Comparison of ENCODE assay signal across 14 cellular contexts in the genomic region with DNA sequence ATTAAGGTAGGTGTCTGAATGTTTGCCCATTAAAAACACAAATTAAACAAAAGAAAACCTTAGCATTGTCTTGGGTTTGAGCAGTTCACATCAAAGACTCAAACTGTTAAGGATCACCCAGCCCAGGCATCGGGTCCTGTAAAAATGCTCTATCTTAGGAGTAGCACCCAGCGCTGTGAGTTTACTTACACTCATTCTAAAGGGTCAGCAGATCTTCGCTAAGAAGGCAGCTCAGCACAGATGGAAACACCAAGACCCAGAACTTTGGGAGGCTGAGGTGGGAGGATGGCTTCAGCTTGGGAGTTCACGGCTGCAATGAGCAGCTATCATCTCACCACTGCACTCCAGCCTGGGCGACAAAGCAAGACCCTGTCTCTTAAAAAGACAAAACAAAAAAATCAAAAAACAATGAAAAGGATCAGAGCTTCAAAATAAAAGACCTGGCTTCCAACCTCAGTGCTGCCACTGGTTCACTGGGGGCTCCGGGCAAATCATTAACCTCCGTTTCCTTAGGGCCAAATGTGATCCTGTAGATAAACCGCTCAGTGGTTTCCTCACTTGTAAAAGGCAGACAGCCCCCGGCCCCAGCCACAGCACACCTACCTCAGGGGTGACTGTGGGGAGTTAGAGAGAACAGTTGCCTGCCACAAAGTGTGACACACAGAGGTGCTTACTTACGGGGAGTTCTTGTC. TPM values are rescaled to one million over a fixed set of nuclear protein-coding genes. Genes with fewer than 3 reads are reported as not detected.
DNase-seq lines count a peak whose midpoint lies in the region; ATAC-seq and TF ChIP-seq lines count a peak whose summit lies in the region.
"Had no signal": no experiment of that assay in that cellular context is flagged by ENCODE, and none has a peak within 500 bp of the region (broad histone marks: within the 10 kb centered on the region; RNA-seq: fewer than 3 reads in every experiment).

No MANE protein-coding gene starts in this region.

- no peak overlapping the region for H3K9ac ChIP-seq in SK-N-MC (ENCODE audit: insufficient read length)
- H3K9ac ChIP-seq in smooth muscle cell (ENCODE audit: low read depth): no peak overlapping the region
- H3K9ac ChIP-seq: KMS-11 had no signal

- H3K36me3 Mint-ChIP-seq in Calu3 (ENCODE audit: insufficient read depth, unreplicated experiment): peaks cover 78% of the 10 kb centered on the region
- peaks cover 47% of the 10 kb centered on the region for H3K36me3 Mint-ChIP-seq in activated naive CD8-positive, alpha-beta T cell treated with anti-CD3 and anti-CD28 coated beads for 36 hours
- peaks cover 33% of the 10 kb centered on the region for H3K36me3 Mint-ChIP-seq in natural killer cell treated with Interleukin-12 subunit alpha and Interleukin-12 subunit beta and Interleukin-15 and Interleukin-18, amount 100 ng/mL, for 72 hours

- H3K4me3 ChIP-seq in SK-N-MC: no peak overlapping the region
- H3K4me3 ChIP-seq in smooth muscle cell: no peak overlapping the region
- H3K4me3 ChIP-seq in H7 (ENCODE audit: insufficient read depth, low read depth, low read length): no peak overlapping the region
- H3K4me3 ChIP-seq: suprapubic skin had no signal

- H3K4me1 ChIP-seq in smooth muscle cell (ENCODE audit: low read depth): no peaks in the 10 kb centered on the region

- H3K27ac ChIP-seq in SK-N-MC (peak overlapping the region; percentile 72; the same call in 1 of the 2 replicates), smooth muscle cell (ENCODE audit: low read depth) (no peak overlapping the region)
- H3K27ac ChIP-seq: KMS-11, suprapubic skin had no signal

- H3K27me3 Mint-ChIP-seq in Calu3 (ENCODE audit: unreplicated experiment): no peaks in the 10 kb centered on the region
- no peaks in the 10 kb centered on the region for H3K27me3 Mint-ChIP-seq in activated naive CD8-positive, alpha-beta T cell treated with anti-CD3 and anti-CD28 coated beads for 36 hours
- H3K27me3 Mint-ChIP-seq in natural killer cell treated with Interleukin-12 subunit alpha and Interleukin-12 subunit beta and Interleukin-15 and Interleukin-18, amount 100 ng/mL, for 72 hours: no peaks in the 10 kb centered on the region

- ATAC-seq in natural killer cell treated with Interleukin-12 subunit alpha and Interleukin-12 subunit beta and Interleukin-15 and Interleukin-18, amount 100 ng/mL, for 72 hours: peak in 1 of 2 donors; percentile 57

- H3K4me1 Mint-ChIP-seq in Calu3 (ENCODE audit: low read depth, unreplicated experiment): peaks cover 23% of the 10 kb centered on the region
- peaks cover 24% of the 10 kb centered on the region for H3K4me1 Mint-ChIP-seq in activated naive CD8-positive, alpha-beta T cell treated with anti-CD3 and anti-CD28 coated beads for 36 hours
- peaks cover 15 to 18% of the 10 kb centered on the region in 2 donors for H3K4me1 Mint-ChIP-seq in natural killer cell treated with Interleukin-12 subunit alpha and Interleukin-12 subunit beta and Interleukin-15 and Interleukin-18, amount 100 ng/mL, for 72 hours (ENCODE audit: low read depth in 2 of 2)

- H3K4me2 ChIP-seq in smooth muscle cell: no peak overlapping the region
- H3K4me2 ChIP-seq: KMS-11 had no signal

- 90% methylated on average over 10 of the region's 10 CpGs for WGBS in smooth muscle cell (ENCODE audit: low lambda C conversion rate)

- no peak overlapping the region for H2AFZ ChIP-seq in smooth muscle cell (ENCODE audit: low read depth)

- H3K9me3 Mint-ChIP-seq in Calu3 (ENCODE audit: low read depth, unreplicated experiment): no peaks in the 10 kb centered on the region
- no peaks in the 10 kb centered on the region for H3K9me3 Mint-ChIP-seq in activated naive CD8-positive, alpha-beta T cell treated with anti-CD3 and anti-CD28 coated beads for 36 hours
- no peaks in the 10 kb centered on the region for H3K9me3 Mint-ChIP-seq in natural killer cell treated with Interleukin-12 subunit alpha and Interleukin-12 subunit beta and Interleukin-15 and Interleukin-18, amount 100 ng/mL, for 72 hours

- H3K79me2 ChIP-seq in smooth muscle cell (ENCODE audit: low read depth): no peaks in the 10 kb centered on the region

- H3K9me3 ChIP-seq in SK-N-MC (ENCODE audit: low read depth, low read length) (no peaks in the 10 kb centered on the region), smooth muscle cell (replicated peaks; ENCODE audit: low read depth) (no peaks in the 10 kb centered on the region)
- H3K9me3 ChIP-seq: suprapubic skin had no signal

- H3K36me3 ChIP-seq in SK-N-MC (ENCODE audit: insufficient read depth, low read length) (peaks cover 92% of the 10 kb centered on the region), smooth muscle cell (ENCODE audit: low read depth) (peaks cover 26% of the 10 kb centered on the region), H7 (replicated peaks; ENCODE audit: control insufficient read depth, insufficient read depth, low read length) (peaks cover 54% of the 10 kb centered on the region)

- TF ChIP-seq CTCF in Calu3 (IDR thresholded peaks at IDR 0.05; ENCODE audit: unreplicated experiment): no peak
- no peak for TF ChIP-seq CTCF in smooth muscle cell (IDR thresholded peaks at IDR 0.05; ENCODE audit: borderline replicate concordance, insufficient read depth, poor library complexity, severe bottlenecking)

- CTCF ChIA-PET in Calu3 (lab: Charles Lee): interaction anchor here (2.9 kb wide), 1 partner anchor 476 kb away, joined by 7 read pairs; no protein-coding TSS in a partner anchor

- no peaks in the 10 kb centered on the region for H3K27me3 ChIP-seq in smooth muscle cell (ENCODE audit: low read depth)
- no peaks in the 10 kb centered on the region for H3K27me3 ChIP-seq in H7 (ENCODE audit: control insufficient read depth, insufficient read depth, low read length)
- H3K27me3 ChIP-seq: suprapubic skin had no signal

- TSS peak; percentile 4 for BruUV-seq in Calu3 (replicated peaks; lab: Mats Ljungman, UMichigan)

- peak overlapping the region; percentile 33 for H3K27ac Mint-ChIP-seq in Calu3 (ENCODE audit: unreplicated experiment)
- peak overlapping the region; percentile 86 for H3K27ac Mint-ChIP-seq in activated naive CD8-positive, alpha-beta T cell treated with anti-CD3 and anti-CD28 coated beads for 36 hours
- peak overlapping the region; percentile 64 to 78 for H3K27ac Mint-ChIP-seq in natural killer cell treated with Interleukin-12 subunit alpha and Interleukin-12 subunit beta and Interleukin-15 and Interleukin-18, amount 100 ng/mL, for 72 hours

- H3K4me3 Mint-ChIP-seq in Calu3 (ENCODE audit: low read depth, unreplicated experiment): peak overlapping the region; percentile 17
- H3K4me3 Mint-ChIP-seq in activated naive CD8-positive, alpha-beta T cell treated with anti-CD3 and anti-CD28 coated beads for 36 hours: peak overlapping the region; percentile 32
- H3K4me3 Mint-ChIP-seq in natural killer cell treated with Interleukin-12 subunit alpha and Interleukin-12 subunit beta and Interleukin-15 and Interleukin-18, amount 100 ng/mL, for 72 hours: no peak overlapping the region

- no peaks in the 10 kb centered on the region for H3F3A ChIP-seq in smooth muscle cell (ENCODE audit: low read depth)

- intact Hi-C loops in Calu3 (cut with micrococcal nuclease; ENCODE audit: unreplicated experiment): no loop called here

- DNase-seq in Calu3 (no peak), SK-N-MC (ENCODE audit: low read depth, low spot score) (no peak), smooth muscle cell (lab: John Stamatoyannopoulos, UW; ENCODE audit: unreplicated experiment) (no peak), H7 (no peak), SW 1271 (lab: John Stamatoyannopoulos, UW) (no peak), occipital lobe (lab: John Stamatoyannopoulos, UW) (no peak)
- peak; percentile 40 for DNase-seq in activated naive CD8-positive, alpha-beta T cell treated with anti-CD3 and anti-CD28 coated beads for 36 hours
- peak; percentile 61 for DNase-seq in natural killer cell treated with Interleukin-12 subunit alpha and Interleukin-12 subunit beta and Interleukin-15 and Interleukin-18, amount 100 ng/mL, for 72 hours (ENCODE audit: low spot score)
- DNase-seq: DMS153, hippocampal formation, NCI-H226, SHP77 had no signal

- H4K20me1 ChIP-seq in smooth muscle cell (ENCODE audit: low read depth): peaks cover 27% of the 10 kb centered on the region

RNA-seq across cellular contexts. Expression of a gene that starts 11.1 kb away (rescaled TPM):
- total RNA-seq in Calu3 (2022): 36.1 and 37.7 TPM in 2 replicates
- 10 to 100 TPM; 23.4 to 27.7 TPM for total RNA-seq in activated naive CD8-positive, alpha-beta T cell treated with anti-CD3 and anti-CD28 coated beads for 36 hours
- 10 to 100 TPM; 27.4 to 28.0 TPM for total RNA-seq in natural killer cell treated with Interleukin-12 subunit alpha and Interleukin-12 subunit beta and Interleukin-15 and Interleukin-18, amount 100 ng/mL, for 72 hours
- 23.1 and 29.4 TPM in 2 replicates for total RNA-seq in smooth muscle cell
- 37.8 and 45.8 TPM in 2 replicates for polyA plus RNA-seq in smooth muscle cell
- total RNA-seq in H7 (2014; rRNA removed; shearing (Covaris generic)): 12.9 and 20.4 TPM in 2 replicates
- total RNA-seq in occipital lobe: 19.3 TPM

RNA-seq across cellular contexts. Expression of a gene that starts 39.1 kb away (rescaled TPM):
- total RNA-seq in Calu3 (2022) (0.54 and 0.64 TPM in 2 replicates), smooth muscle cell (0.04 and 0.45 TPM in 2 replicates), occipital lobe (44.5 TPM)
- under 1 TPM; 0.04 to 0.16 TPM for total RNA-seq in activated naive CD8-positive, alpha-beta T cell treated with anti-CD3 and anti-CD28 coated beads for 36 hours
- not detected for total RNA-seq in natural killer cell treated with Interleukin-12 subunit alpha and Interleukin-12 subunit beta and Interleukin-15 and Interleukin-18, amount 100 ng/mL, for 72 hours
- 0.83 TPM in 1 of 2 replicates, not detected in the other for polyA plus RNA-seq in smooth muscle cell
- 1.3 and 2.5 TPM in 2 replicates for total RNA-seq in H7 (2014; rRNA removed; shearing (Covaris generic))

RNA-seq across cellular contexts. Expression of a gene that starts 57.7 kb away (rescaled TPM):
- total RNA-seq in Calu3 (2022) (not detected in 2 replicates), smooth muscle cell (not detected in 2 replicates), occipital lobe (not detected)
- total RNA-seq in activated naive CD8-positive, alpha-beta T cell treated with anti-CD3 and anti-CD28 coated beads for 36 hours: not detected
- total RNA-seq in natural killer cell treated with Interleukin-12 subunit alpha and Interleukin-12 subunit beta and Interleukin-15 and Interleukin-18, amount 100 ng/mL, for 72 hours: not detected
- 0.30 TPM in 1 of 2 replicates, not detected in the other for polyA plus RNA-seq in smooth muscle cell
- total RNA-seq in H7 (2014; rRNA removed; shearing (Covaris generic)): not detected in 2 replicates
- total RNA-seq: suprapubic skin had no signal

Comparison
In these comparisons a context has a peak if more than half of its experiments do, and no peak if none do; other contexts are left out.
1. DNase-seq: peak in activated naive CD8-positive, alpha-beta T cell treated with anti-CD3 and anti-CD28 coated beads for 36 hours (single experiment) and natural killer cell treated with Interleukin-12 subunit alpha and Interleukin-12 subunit beta and Interleukin-15 and Interleukin-18, amount 100 ng/mL, for 72 hours (single experiment); none in Calu3 (single experiment), SK-N-MC (single experiment), smooth muscle cell (single experiment), H7 (single experiment), SW 1271 (0 of 2) and occipital lobe (single experiment).
2. H3K27ac Mint-ChIP-seq: peak in every context shown above with its lines; median percentile 86 in activated naive CD8-positive, alpha-beta T cell treated with anti-CD3 and anti-CD28 coated beads for 36 hours; 71 in natural killer cell treated with Interleukin-12 subunit alpha and Interleukin-12 subunit beta and Interleukin-15 and Interleukin-18, amount 100 ng/mL, for 72 hours; 33 in Calu3.
3. RNA of a gene that starts 39.1 kb away (total RNA-seq): 44.5 TPM in occipital lobe (single experiment); 1.3 to 2.5 TPM in H7, 0.54 to 0.64 TPM in Calu3, 0.04 to 0.16 TPM in activated naive CD8-positive, alpha-beta T cell treated with anti-CD3 and anti-CD28 coated beads for 36 hours, 0.04 to 0.45 TPM in smooth muscle cell and not detected in natural killer cell treated with Interleukin-12 subunit alpha and Interleukin-12 subunit beta and Interleukin-15 and Interleukin-18, amount 100 ng/mL, for 72 hours; every median in the first group is over 10 times any median in the second.